ENCODE assay signal across 7 cellular contexts in the genomic region with DNA sequence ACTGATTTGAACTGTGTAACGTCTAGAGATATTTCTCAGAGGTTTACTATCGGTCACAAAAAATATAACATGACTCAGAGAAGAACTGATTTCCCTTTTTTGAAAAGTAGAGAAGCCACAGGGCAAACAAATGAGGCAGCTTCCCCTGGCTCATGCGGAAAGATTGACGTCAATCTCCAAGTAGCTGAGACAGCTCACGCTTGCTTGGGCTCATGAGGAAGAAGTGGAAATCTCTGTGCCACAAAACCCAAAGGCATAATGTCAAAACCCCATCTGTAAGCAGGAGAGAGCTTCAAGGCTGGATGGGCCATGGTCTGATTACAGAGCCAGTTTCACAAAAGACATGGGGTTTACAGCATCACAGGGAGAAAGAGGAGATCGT.
DNase-seq lines count a peak whose midpoint lies in the region; ATAC-seq and TF ChIP-seq lines count a peak whose summit lies in the region.

No MANE protein-coding gene starts in this region.

- DNase-seq in activated CD4-positive, alpha-beta T cell treated with anti-CD3 and anti-CD28 coated beads, Interleukin-2, amount 50 U/mL, for 1 hour, result peak; percentile 61
- peak; percentile 54 for DNase-seq in fibroblast of mammary gland (ENCODE audit: low read depth)
- peak; percentile 40 to 83 for DNase-seq in stimulated activated CD4-positive, alpha-beta T cell treated with anti-CD3 and anti-CD28 coated beads, Interleukin-4, amount 100 ng/mL, for 4 hours
- no peak for DNase-seq in SHP77 treated with DMSO at 0.1 percent for 48 hours (lab: John Stamatoyannopoulos, UW)
- DNase-seq in NCI-H82 (lab: John Stamatoyannopoulos, UW), result no peak

- ATAC-seq in GM19351 (IDR thresholded peaks at IDR 0.05; ENCODE audit: unreplicated experiment), result peak; percentile 92
- peak; percentile 94 for ATAC-seq in HG03354 (IDR thresholded peaks at IDR 0.05; ENCODE audit: poor library complexity, severe bottlenecking, unreplicated experiment)

- H3K4me3 ChIP-seq in fibroblast of mammary gland (ENCODE audit: control insufficient read depth, low read depth, low read length), result no peak overlapping the region

- TF ChIP-seq CTCF in fibroblast of mammary gland (conservative IDR thresholded peaks at IDR 0.05; ENCODE audit: control insufficient read depth, insufficient read depth, low read depth, low read length), result no peak

Comparison
In these comparisons a context has a peak if more than half of its experiments do, and no peak if none do; other contexts are left out.
1. DNase-seq: peak in activated CD4-positive, alpha-beta T cell treated with anti-CD3 and anti-CD28 coated beads, Interleukin-2, amount 50 U/mL, for 1 hour (single experiment), fibroblast of mammary gland (single experiment) and stimulated activated CD4-positive, alpha-beta T cell treated with anti-CD3 and anti-CD28 coated beads, Interleukin-4, amount 100 ng/mL, for 4 hours (2 of 2); none in SHP77 treated with DMSO at 0.1 percent for 48 hours (single experiment) and NCI-H82 (single experiment).